Comparison of ENCODE assay signal across 2 cellular contexts in genomic region chr7:117041007-117041406, GRCh38.
TF ChIP-seq lines count a peak whose summit lies in the region.

No MANE protein-coding gene starts in this region.

TF ChIP-seq in SK-N-SH, 30 proteins besides CTCF, POLR2A, EP300 and RAD21 (continued from another document):
- TF ChIP-seq IRF3 (IDR thresholded peaks at IDR 0.05; ENCODE audit: low read depth, low read length) (no peak), FOSL2 (IDR thresholded peaks at IDR 0.05; ENCODE audit: borderline replicate concordance, low read depth) (0 out of 2 replicates have a peak, but pooled peaks have one; percentile 17)
TF ChIP-seq in SK-N-SH: peak in this region for 1.

TF ChIP-seq in SK-N-SH treated with all-trans-retinoic acid at 6 μM for 48 hours, 23 proteins besides CTCF, POLR2A, EP300 and RAD21 (continued from another document):
- no peak for TF ChIP-seq CREB5 (CRISPR knock-in tag; IDR thresholded peaks at IDR 0.05; ENCODE audit: low read depth)
